9 cellular contexts compared by ENCODE assay signal in the genomic region with DNA sequence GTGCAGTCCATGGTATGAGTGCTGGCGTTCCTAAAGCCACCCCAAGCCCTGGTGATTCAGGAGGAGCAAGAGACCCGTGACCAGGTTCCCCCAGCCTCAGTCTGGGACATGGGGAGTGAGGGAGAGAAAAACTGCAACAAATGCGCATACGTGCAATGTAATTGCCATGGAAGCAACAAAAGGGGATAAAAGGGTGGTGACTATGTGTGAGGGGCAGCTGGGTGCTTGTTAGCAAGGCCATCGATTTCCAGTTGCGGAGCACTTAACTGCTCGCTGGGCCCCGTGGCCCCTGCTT. TPM values are rescaled to one million over a fixed set of nuclear protein-coding genes. Genes with fewer than 3 reads are reported as not detected.
DNase-seq lines count a peak whose midpoint lies in the region; ATAC-seq, FAIRE-seq and TF ChIP-seq lines count a peak whose summit lies in the region.
"Had no signal": no experiment of that assay in that cellular context is flagged by ENCODE, and none has a peak within 500 bp of the region (broad histone marks: within the 10 kb centered on the region; RNA-seq: fewer than 3 reads in every experiment).

No MANE protein-coding gene starts in this region.

- FAIRE-seq in K562 (lab: Jason Lieb, UNC): no peak

- H3K9me3 ChIP-seq in K562 (replicated peaks; ENCODE audit: control insufficient read depth, insufficient read depth, low read depth, low read length) (no peaks in the 10 kb centered on the region), lower lobe of right lung (no peaks in the 10 kb centered on the region), tibial artery (no peaks in the 10 kb centered on the region)

- no peak for TF ChIP-seq EP300 in K562 (IDR thresholded peaks at IDR 0.05; ENCODE audit: low read length)

- H3K4me1 ChIP-seq in K562 (replicated peaks in 1 of 2; ENCODE audit: control insufficient read depth in 2 of 2, insufficient read depth in 2 of 2, low read length in 2 of 2) (peaks cover 3 to 12% of the 10 kb centered on the region in 2 experiments; a peak in 3 of 5 replicates), lower lobe of right lung (peaks cover 48% of the 10 kb centered on the region), tibial artery (peaks cover 0 to 47% (median 36%) of the 10 kb centered on the region in 4 donors)

- TF ChIP-seq RAD21 in K562 (CRISPR knock-in tag; conservative IDR thresholded peaks at IDR 0.05 in 1 of 2, IDR thresholded peaks at IDR 0.05 in 1 of 2): no peak

- no peak for ATAC-seq in activated T-cell treated with anti-CD3 and anti-CD28 coated beads, Interleukin-2, amount 50 U/mL, for 4 hours
- ATAC-seq in K562: no peak
- no peak for ATAC-seq in lower lobe of right lung

- H3K4me3 ChIP-seq in K562 (peak overlapping the region; percentile 40; the same call in 1 of the 2 replicates), lower lobe of right lung (peak overlapping the region; percentile 59), tibial artery (peak overlapping the region; percentile 96 to 97)

- WGBS in K562 (ENCODE audit: insufficient coverage, low coverage, missing lambda C conversion rate): 60% methylated on average over 5 of the region's 8 CpGs

- H4K20me1 ChIP-seq in K562 (replicated peaks; ENCODE audit: control insufficient read depth, insufficient read depth, low read length): peaks cover 16% of the 10 kb centered on the region

- in situ Hi-C loops in K562 (cut with MboI): loop anchor here (10.0 kb wide), 1 partner anchor 350 kb away; no protein-coding TSS in a partner anchor

- intact Hi-C loops in K562 (cut with micrococcal nuclease) (loop anchor here (10.0 kb wide), 1 partner anchor 350 kb away; no protein-coding TSS in a partner anchor), lower lobe of right lung (cut with DNase I) (no loop called here), tibial artery (cut with DNase I; ENCODE audit: low total_unique reads) (no loop called here)

- no peaks in the 10 kb centered on the region for H3K9me1 ChIP-seq in K562 (ENCODE audit: control insufficient read depth, insufficient read depth, low read length)

- CTCF ChIA-PET in K562 (lab: Yijun Ruan, JAX; ENCODE audit: low intra/inter-chr PET ratio): no interaction called here

- H2AFZ ChIP-seq in K562 (ENCODE audit: low read depth, low read length): peak overlapping the region; percentile 87

- BruUV-seq in K562 (replicated peaks; lab: Mats Ljungman, UMichigan): no TSS peak

- POLR2A ChIA-PET in K562 (lab: Yijun Ruan, JAX): interaction anchor here (1.0 kb wide), 1 partner anchor 17 kb away, joined by 3 read pairs; no protein-coding TSS in a partner anchor

- DNase-seq in activated T-cell treated with anti-CD3 and anti-CD28 coated beads, Interleukin-2, amount 50 U/mL, for 4 hours: no peak
- no peak for DNase-seq in activated T-cell treated with anti-CD3 and anti-CD28 coated beads for 4 hours
- no peak for DNase-seq in K562 (ENCODE audit: extremely low read depth in 1 of 4, low spot score in 3 of 4)
- DNase-seq in lower lobe of right lung: no peak
- peak in 1 of 2 donors; percentile 74 for DNase-seq in tibial artery
- DNase-seq in NCI-H1105 (lab: John Stamatoyannopoulos, UW): no peak
- DNase-seq in MV-4-11 (lab: John Stamatoyannopoulos, UW): no peak
- no peak for DNase-seq in NCI-H2171 treated with DMSO at 0.1 percent for 48 hours (lab: John Stamatoyannopoulos, UW)
- DNase-seq: NCI-H1417 treated with DMSO at 0.1 percent for 48 hours had no signal

- no peaks in the 10 kb centered on the region for H3K36me3 ChIP-seq in K562 (ENCODE audit: control insufficient read depth, insufficient read depth, low read length)
- no peaks in the 10 kb centered on the region for H3K36me3 ChIP-seq in lower lobe of right lung
- H3K36me3 ChIP-seq in tibial artery: no peaks in the 10 kb centered on the region

- H3K27me3 Mint-ChIP-seq in activated T-cell treated with anti-CD3 and anti-CD28 coated beads, Interleukin-2, amount 50 U/mL, for 4 hours (ENCODE audit: low read depth): peaks cover 41% of the 10 kb centered on the region

- peaks cover 18% of the 10 kb centered on the region for H3K4me1 Mint-ChIP-seq in activated T-cell treated with anti-CD3 and anti-CD28 coated beads, Interleukin-2, amount 50 U/mL, for 4 hours (ENCODE audit: low read depth)

- no peak for TF ChIP-seq POLR2A in K562 (conservative IDR thresholded peaks at IDR 0.05)

- H3K27ac ChIP-seq in K562 (ENCODE audit: extremely low read depth, low read depth, low read length) (no peak overlapping the region), lower lobe of right lung (peak overlapping the region; percentile 55), tibial artery (peak overlapping the region; percentile 65 to 90)

- H3K9ac ChIP-seq in K562 (ENCODE audit: insufficient read depth in 1 of 2, low read depth in 2 of 2, low read length in 2 of 2): peak overlapping the region in 1 of 2 experiments; percentile 36; a peak in 2 of 4 replicates

- H3K27me3 ChIP-seq in K562 (ENCODE audit: control insufficient read depth in 2 of 2, insufficient read depth in 2 of 2, low read length in 2 of 2) (peaks cover 5 to 44% of the 10 kb centered on the region in 2 experiments; a peak in 4 of 5 replicates), lower lobe of right lung (ENCODE audit: low read depth) (no peaks in the 10 kb centered on the region), tibial artery (no peaks in the 10 kb centered on the region)

- H3K79me2 ChIP-seq in K562 (ENCODE audit: control insufficient read depth, insufficient read depth, low read length): no peaks in the 10 kb centered on the region

- H3K36me3 Mint-ChIP-seq in activated T-cell treated with anti-CD3 and anti-CD28 coated beads, Interleukin-2, amount 50 U/mL, for 4 hours (ENCODE audit: insufficient read depth): no peaks in the 10 kb centered on the region

- TF ChIP-seq CTCF in K562 (IDR thresholded peaks at IDR 0.05 in 2 of 3, conservative IDR thresholded peaks at IDR 0.05 in 1 of 3; ENCODE audit: insufficient read depth in 2 of 3, low read depth in 1 of 3, low read length in 3 of 3) (no peak), lower lobe of right lung (IDR thresholded peaks at IDR 0.05) (no peak), tibial artery (IDR thresholded peaks at IDR 0.05) (no peak)

- peak overlapping the region; percentile 82 for H3K4me3 Mint-ChIP-seq in activated T-cell treated with anti-CD3 and anti-CD28 coated beads, Interleukin-2, amount 50 U/mL, for 4 hours

- H3K9me3 Mint-ChIP-seq in activated T-cell treated with anti-CD3 and anti-CD28 coated beads, Interleukin-2, amount 50 U/mL, for 4 hours: no peaks in the 10 kb centered on the region

- peak overlapping the region; percentile 54; the same call in 1 of the 2 replicates for H3K4me2 ChIP-seq in K562 (ENCODE audit: insufficient read depth, low read length)

TF ChIP-seq in K562, 482 proteins besides CTCF, POLR2A, EP300 and RAD21:
- 0 out of 4 replicates have a peak, but pooled peaks of 1 of the 2 experiments have one; percentile 4 for TF ChIP-seq MAZ (CRISPR knock-in tag; conservative IDR thresholded peaks at IDR 0.05 in 1 of 2, IDR thresholded peaks at IDR 0.05 in 1 of 2)
- TF ChIP-seq, protein P1, sequence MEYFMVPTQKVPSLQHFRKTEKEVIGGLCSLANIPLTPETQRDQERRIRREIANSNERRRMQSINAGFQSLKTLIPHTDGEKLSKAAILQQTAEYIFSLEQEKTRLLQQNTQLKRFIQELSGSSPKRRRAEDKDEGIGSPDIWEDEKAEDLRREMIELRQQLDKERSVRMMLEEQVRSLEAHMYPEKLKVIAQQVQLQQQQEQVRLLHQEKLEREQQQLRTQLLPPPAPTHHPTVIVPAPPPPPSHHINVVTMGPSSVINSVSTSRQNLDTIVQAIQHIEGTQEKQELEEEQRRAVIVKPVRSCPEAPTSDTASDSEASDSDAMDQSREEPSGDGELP (CRISPR knock-in tag; IDR thresholded peaks at IDR 0.05; ENCODE audit: borderline replicate concordance): 0 out of 2 replicates have a peak, but pooled peaks have one; percentile 16
- TF ChIP-seq OTX1 (CRISPR knock-in tag; IDR thresholded peaks at IDR 0.05): no peak

RNA-seq across cellular contexts. Expression of a gene that starts 0.7 kb away (rescaled TPM):
- under 1 TPM; 0.21 to 0.96 (median 0.92) TPM for total RNA-seq in activated T-cell treated with anti-CD3 and anti-CD28 coated beads, Interleukin-2, amount 50 U/mL, for 4 hours
- total RNA-seq in K562 (2011; cell fraction: chromatin; rRNA removed; ENCODE audit: low replicate concordance): 0.21 and 0.25 TPM in 2 replicates
- 0.17 and 0.26 TPM in 2 replicates for total RNA-seq in K562 (2011; cell fraction: nucleolus; rRNA removed)
- 0.08 and 0.44 TPM in 2 replicates for total RNA-seq in K562 (2011; cell fraction: nucleoplasm; rRNA removed)
- total RNA-seq in K562 (2014; rRNA removed) (0.12 and 0.41 TPM in 2 replicates), K562 (2014; rRNA removed; fragmentation: Illumina TruSeq; extraction: Trizol) (0.04 and 0.10 TPM in 2 replicates), K562 (2015; rRNA removed; fragmentation: Illumina TruSeq; extraction: Trizol) (0.29 and 0.34 TPM in 2 replicates), K562 (2021) (0.49 and 0.66 TPM in 2 replicates), lower lobe of right lung (49.8 TPM)
- polyA plus RNA-seq in K562 (2011; rRNA removed) (0.07 TPM in 2 replicates), K562 (2014; fragmentation: Illumina TruSeq; extraction: Trizol) (0.19 and 0.28 TPM in 2 replicates), K562 (2014; fragmentation: Nextera tagmentation; extraction: Ambion mirVana) (under 1 TPM; 0.11 to 0.17 TPM), K562 (2014; rRNA removed) (0.13 and 0.21 TPM in 2 replicates)
- 0.01 and 0.72 TPM in 2 replicates for polyA plus RNA-seq in K562 (2011; cell fraction: cytosol; rRNA removed)
- 0.07 and 0.09 TPM in 2 replicates for polyA plus RNA-seq in K562 (2011; cell fraction: nucleus; rRNA removed)
- 0.35 and 0.53 TPM in 2 replicates for polyA plus RNA-seq in K562 (2012)
- polyA minus RNA-seq in K562 (2011; rRNA and poly(A)+ RNA removed): 0.12 TPM in 1 of 2 replicates, not detected in the other
- 0.76 TPM in 1 of 2 replicates, not detected in the other for polyA minus RNA-seq in K562 (2011; cell fraction: cytosol; rRNA and poly(A)+ RNA removed)
- polyA minus RNA-seq in K562 (2011; cell fraction: nucleus; rRNA and poly(A)+ RNA removed): 0.11 and 0.13 TPM in 2 replicates

Comparison
In these comparisons a context has a peak if more than half of its experiments do, and no peak if none do; other contexts are left out.
1. H3K4me3 ChIP-seq: peak in every context shown above with its lines; median percentile 96 in tibial artery; 59 in lower lobe of right lung; 40 in K562.
2. RNA of a gene that starts 0.7 kb away (total RNA-seq): 49.8 TPM in lower lobe of right lung (single experiment); 0.21 to 0.96 TPM in activated T-cell treated with anti-CD3 and anti-CD28 coated beads, Interleukin-2, amount 50 U/mL, for 4 hours and 0.04 to 0.66 TPM in K562; every median in the first group is over 10 times any median in the second.